Comparison of ENCODE assay signal across 8 cellular contexts in the genomic region with DNA sequence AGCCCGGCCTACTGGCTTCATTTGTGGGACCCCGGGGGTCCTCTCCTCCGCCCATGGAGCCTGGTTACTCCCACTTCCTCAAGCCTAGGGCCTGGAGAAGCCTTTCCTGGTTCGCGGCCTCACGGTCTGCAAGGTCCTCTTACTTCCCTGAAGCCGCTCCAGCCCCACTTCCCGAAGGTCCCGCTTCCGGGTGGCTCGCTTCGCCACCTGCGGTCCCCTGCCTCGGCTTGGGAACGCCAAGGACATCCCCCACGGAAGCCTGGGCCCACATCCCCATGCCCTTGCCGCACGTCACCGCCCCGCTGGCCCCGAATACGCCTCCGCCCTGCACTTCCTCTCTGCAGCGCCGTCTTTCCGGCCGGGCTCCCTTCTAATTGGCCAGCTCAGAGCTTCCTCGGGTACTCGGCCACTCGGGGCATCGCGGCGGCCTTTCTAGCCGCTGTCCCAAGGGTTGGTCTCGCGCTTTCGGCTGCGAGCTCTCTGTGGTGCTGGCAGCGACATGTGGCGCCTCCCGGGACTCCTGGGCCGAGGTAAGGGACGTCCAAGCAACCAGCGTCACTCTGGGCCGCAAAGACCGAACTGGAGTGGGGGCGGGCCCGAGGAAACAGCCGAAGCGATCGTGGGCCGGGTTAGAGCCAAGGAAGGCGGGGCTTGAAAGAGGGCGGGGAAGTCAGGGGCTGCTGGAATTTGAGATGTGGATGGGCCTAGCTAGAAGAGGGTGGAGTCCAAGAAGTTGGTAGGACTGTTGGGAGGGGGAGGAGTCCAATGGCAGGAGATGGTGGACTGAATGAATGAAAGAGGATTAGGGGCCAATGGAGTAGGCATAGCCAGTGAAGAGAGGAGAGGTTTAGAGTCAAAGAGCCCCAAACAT. TPM values are rescaled to one million over a fixed set of nuclear protein-coding genes. Genes with fewer than 3 reads are reported as not detected.
DNase-seq lines count a peak whose midpoint lies in the region; ATAC-seq, FAIRE-seq and TF ChIP-seq lines count a peak whose summit lies in the region.

A gene with protein sequence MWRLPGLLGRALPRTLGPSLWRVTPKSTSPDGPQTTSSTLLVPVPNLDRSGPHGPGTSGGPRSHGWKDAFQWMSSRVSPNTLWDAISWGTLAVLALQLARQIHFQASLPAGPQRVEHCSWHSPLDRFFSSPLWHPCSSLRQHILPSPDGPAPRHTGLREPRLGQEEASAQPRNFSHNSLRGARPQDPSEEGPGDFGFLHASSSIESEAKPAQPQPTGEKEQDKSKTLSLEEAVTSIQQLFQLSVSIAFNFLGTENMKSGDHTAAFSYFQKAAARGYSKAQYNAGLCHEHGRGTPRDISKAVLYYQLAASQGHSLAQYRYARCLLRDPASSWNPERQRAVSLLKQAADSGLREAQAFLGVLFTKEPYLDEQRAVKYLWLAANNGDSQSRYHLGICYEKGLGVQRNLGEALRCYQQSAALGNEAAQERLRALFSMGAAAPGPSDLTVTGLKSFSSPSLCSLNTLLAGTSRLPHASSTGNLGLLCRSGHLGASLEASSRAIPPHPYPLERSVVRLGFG (plus strand): TSS at position 429 of the 871 bp plus-strand sequence. CDS start 71 bp downstream, at position 500.

- CTCF ChIA-PET in A673 (lab: Charles Lee): interaction anchor here (0.6 to 0.9 kb wide), 2 partner anchors 45 to 219 kb away, joined by 3 to 4 read pairs; no protein-coding TSS in a partner anchor
- CTCF ChIA-PET in mammary epithelial cell (lab: Charles Lee; ENCODE audit: low non-redundant PET): no interaction called here

- peaks cover 23% of the 10 kb centered on the region for H3K36me3 ChIP-seq in A673 (ENCODE audit: insufficient read depth, low read length, poor library complexity, severe bottlenecking)
- H3K36me3 ChIP-seq in WERI-Rb-1: peaks cover 37% of the 10 kb centered on the region
- H3K36me3 ChIP-seq in mammary epithelial cell (ENCODE audit: insufficient read depth, low read length): peaks cover 25% of the 10 kb centered on the region
- peaks cover 35% of the 10 kb centered on the region for H3K36me3 ChIP-seq in iPS-20b (ENCODE audit: insufficient read depth, low read depth, low read length)
- H3K36me3 ChIP-seq in small intestine (ENCODE audit: control insufficient read depth in 2 of 2, insufficient read depth in 2 of 2, low read length in 2 of 2): peaks cover 3 to 5% of the 10 kb centered on the region in 2 donors

- H3K4me3 ChIP-seq in A673 (ENCODE audit: low read depth, low read length, poor library complexity, severe bottlenecking) (peak within 1 kb of the TSS; percentile 78), WERI-Rb-1 (ENCODE audit: low read depth, low read length) (peak within 1 kb of the TSS; percentile 74), mammary epithelial cell (replicated peaks in 1 of 3; ENCODE audit: insufficient read depth in 1 of 3, low read depth in 2 of 3, low read length in 3 of 3) (peak within 1 kb of the TSS; percentile 83 to 94 (median 89)), iPS-20b (ENCODE audit: low read length) (peak within 1 kb of the TSS; percentile 86), small intestine (ENCODE audit: low read depth in 1 of 2, low read length in 2 of 2) (peak within 1 kb of the TSS; percentile 77 to 81)

- peak; percentile 92 for ATAC-seq in GM18861 (IDR thresholded peaks at IDR 0.05; ENCODE audit: unreplicated experiment)
- peak; percentile 98 for ATAC-seq in HG03097 (IDR thresholded peaks at IDR 0.05; ENCODE audit: low FRiP score, unreplicated experiment)

- 3% methylated on average over 33 of the region's 54 CpGs for WGBS in mammary epithelial cell (ENCODE audit: low coverage, missing lambda C conversion rate)
- 0% methylated on average over 53 to 54 of the region's 54 CpGs for WGBS in small intestine, 3 donors

- in situ Hi-C loops in mammary epithelial cell (cut with MboI; ENCODE audit: low sequenced_read_pairs in 2 of 2): no loop called here

- TF ChIP-seq CTCF in A673 (conservative IDR thresholded peaks at IDR 0.05; ENCODE audit: low read depth, low read length): no peak
- no peak for TF ChIP-seq CTCF in WERI-Rb-1 (IDR thresholded peaks at IDR 0.05; ENCODE audit: low read depth, low read length)
- no peak for TF ChIP-seq CTCF in mammary epithelial cell (conservative IDR thresholded peaks at IDR 0.05 in 1 of 2, IDR thresholded peaks at IDR 0.05 in 1 of 2; ENCODE audit: extremely low read depth in 1 of 2, insufficient read depth in 1 of 2, low read depth in 1 of 2, low read length in 2 of 2)

- FAIRE-seq in small intestine (lab: Jason Lieb, UNC): no peak

- intact Hi-C loops in A673 (cut with micrococcal nuclease; ENCODE audit: unreplicated experiment) (no loop called here), mammary epithelial cell (cut with micrococcal nuclease) (loop anchor here (1.0 kb wide), 1 partner anchor 13 kb away; no protein-coding TSS in a partner anchor)

- no peaks in the 10 kb centered on the region for H3K9me3 ChIP-seq in A673 (ENCODE audit: low read depth, low read length, poor library complexity, severe bottlenecking)
- H3K9me3 ChIP-seq in WERI-Rb-1 (ENCODE audit: severe bottlenecking): no peaks in the 10 kb centered on the region
- no peaks in the 10 kb centered on the region for H3K9me3 ChIP-seq in mammary epithelial cell (replicated peaks; ENCODE audit: insufficient read depth, low read length)
- no peaks in the 10 kb centered on the region for H3K9me3 ChIP-seq in iPS-20b (ENCODE audit: insufficient read depth, low read depth, low read length)
- H3K9me3 ChIP-seq in small intestine (ENCODE audit: control insufficient read depth, low read depth): no peaks in the 10 kb centered on the region

- dilution Hi-C loops in mammary epithelial cell (cut with HindIII; ENCODE audit: low sequenced_read_pairs): no loop called here

- POLR2A ChIA-PET in A673 (lab: Charles Lee; ENCODE audit: low non-redundant PET): interaction anchor here (0.6 kb wide), 1 partner anchor 129 kb away, joined by 3 read pairs; no protein-coding TSS in a partner anchor

- peaks cover 10% of the 10 kb centered on the region for H3K4me1 ChIP-seq in A673 (ENCODE audit: insufficient read depth, low read length, poor library complexity, severe bottlenecking)
- peaks cover 8% of the 10 kb centered on the region for H3K4me1 ChIP-seq in mammary epithelial cell (ENCODE audit: insufficient read depth, low read length)
- 0 out of 2 replicates have a peak, but pooled peaks cover 2% of the 10 kb centered on the region for H3K4me1 ChIP-seq in iPS-20b (ENCODE audit: insufficient read depth, low read length)
- H3K4me1 ChIP-seq in small intestine (ENCODE audit: control insufficient read depth in 2 of 2, insufficient read depth in 1 of 2, low read depth in 1 of 2, low read length in 1 of 2): peaks cover 0 to 10% of the 10 kb centered on the region in 2 donors

- H3K27ac ChIP-seq in A673 (ENCODE audit: low read depth, low read length, poor library complexity, severe bottlenecking): peak within 1 kb of the TSS; percentile 97
- peak within 1 kb of the TSS; percentile 94 for H3K27ac ChIP-seq in WERI-Rb-1
- H3K27ac ChIP-seq in mammary epithelial cell (ENCODE audit: insufficient read depth, low read depth, low read length): peak within 1 kb of the TSS; percentile 81
- peak within 1 kb of the TSS; percentile 83 for H3K27ac ChIP-seq in iPS-20b (ENCODE audit: low read length)
- peak within 1 kb of the TSS; percentile 95 to 100 for H3K27ac ChIP-seq in small intestine (ENCODE audit: low read depth in 1 of 2, low read length in 1 of 2)

- H3K9ac ChIP-seq in mammary epithelial cell (ENCODE audit: insufficient read depth, low read length) (peak within 1 kb of the TSS; percentile 87), iPS-20b (ENCODE audit: low read depth, low read length) (peak within 1 kb of the TSS; percentile 87)

- H3K27me3 ChIP-seq in A673 (replicated peaks; ENCODE audit: insufficient read depth, low read depth, low read length, poor library complexity) (no peaks in the 10 kb centered on the region), WERI-Rb-1 (ENCODE audit: insufficient read depth, low read depth, severe bottlenecking) (no peaks in the 10 kb centered on the region), mammary epithelial cell (ENCODE audit: insufficient read depth, low read length) (no peaks in the 10 kb centered on the region), iPS-20b (ENCODE audit: insufficient read depth, low read length) (no peaks in the 10 kb centered on the region), small intestine (ENCODE audit: control insufficient read depth in 2 of 2, insufficient read depth in 2 of 2, low read length in 2 of 2) (no peaks in the 10 kb centered on the region)

- H4K20me1 ChIP-seq in mammary epithelial cell (ENCODE audit: insufficient read depth, low read length): no peaks in the 10 kb centered on the region

- peak within 1 kb of the TSS; percentile 98 for H2AFZ ChIP-seq in mammary epithelial cell (ENCODE audit: low read depth, low read length)

- BruUV-seq in A673 (replicated peaks; lab: Mats Ljungman, UMichigan) (TSS peak; percentile 88), mammary epithelial cell (replicated peaks; lab: Mats Ljungman, UMichigan) (TSS peak; percentile 89)

- peak within 1 kb of the TSS; percentile 95 for H3K4me2 ChIP-seq in mammary epithelial cell (ENCODE audit: insufficient read depth, low read depth, low read length)

- H3K79me2 ChIP-seq in mammary epithelial cell (ENCODE audit: insufficient read depth, low read length): peaks cover 25% of the 10 kb centered on the region

- peak; percentile 98 for DNase-seq in A673 (ENCODE audit: low spot score)
- peak; percentile 91 for DNase-seq in NCI-H2196 (lab: John Stamatoyannopoulos, UW; ENCODE audit: unreplicated experiment)
- DNase-seq in WERI-Rb-1: peak; percentile 94
- peak; percentile 92 for DNase-seq in mammary epithelial cell
- peak; percentile 95 for DNase-seq in small intestine

RNA-seq across cellular contexts. Expression of the gene that starts here (rescaled TPM):
- total RNA-seq in A673 (2021) (35.1 and 40.1 TPM in 2 replicates), mammary epithelial cell (10 to 100 TPM; 39.5 to 51.4 TPM)
- polyA plus RNA-seq in mammary epithelial cell (39.8 TPM), small intestine (10 to 100 TPM; 32.2 to 45.4 (median 43.5) TPM)
- polyA minus RNA-seq in mammary epithelial cell: 37.7 TPM

Comparison
In these comparisons a context has a peak if more than half of its experiments do, and no peak if none do; other contexts are left out.
1. Peak in every context shown above with its lines: DNase-seq, ATAC-seq, H3K4me3 ChIP-seq and H3K27ac ChIP-seq.